ENCODE assay signal across 1 cellular context in genomic region chr22:19905619-19906276, GRCh38.
TF ChIP-seq lines count a peak whose summit lies in the region.

No MANE protein-coding gene starts in this region.

TF ChIP-seq in WTC11, 78 proteins besides CTCF, POLR2A, EP300 and RAD21 (continued from another document):
- TF ChIP-seq PREB (CRISPR knock-in tag; IDR thresholded peaks at IDR 0.05; ENCODE audit: borderline replicate concordance) (no peak), NR2C2 (CRISPR knock-in tag; IDR thresholded peaks at IDR 0.05) (no peak), ZBTB43 (CRISPR knock-in tag; IDR thresholded peaks at IDR 0.05) (no peak)
